In genomic region chr7:100344560-100345287, GRCh38 we compare ENCODE assay signal across 8 cellular contexts. TPM values are rescaled to one million over a fixed set of nuclear protein-coding genes. Genes with fewer than 3 reads are reported as not detected.
DNase-seq lines count a peak whose midpoint lies in the region; ATAC-seq and TF ChIP-seq lines count a peak whose summit lies in the region.
"Not testable (repeated sequence)": the region's sequence is repeated elsewhere in the genome, so short reads cannot be mapped to it uniquely, and the experiment has no call there.

No MANE protein-coding gene starts in this region.

- DNase-seq in CD1c-positive myeloid dendritic cell (ENCODE audit: extremely low spot score) (peak; percentile 65), PC-9 (peak; percentile 50 to 56), dermis blood vessel endothelial cell (peak; percentile 81)
- peak in 2 of 3 experiments; percentile 36 to 45 for DNase-seq in activated CD8-positive, alpha-beta memory T cell treated with anti-CD3 and anti-CD28 coated beads for 48 hours (ENCODE audit: low read depth in 2 of 3, low spot score in 2 of 3)
- DNase-seq in lung (ENCODE audit: low spot score) = not testable (repeated sequence)
- DNase-seq in stimulated activated CD4-positive, alpha-beta T cell treated with anti-CD3 and anti-CD28 coated beads, Interleukin-4, amount 100 ng/mL, for 1 hour = peak; percentile 66

- peaks cover 63% of the 10 kb centered on the region for H4K20me1 ChIP-seq in PC-9 (ENCODE audit: insufficient read depth)

- H3K4me3 ChIP-seq in PC-9, lung: not testable (repeated sequence)

- WGBS in lung, 2 donors = 68 to 80% methylated on average over 9 to 10 of the region's 13 CpGs

- intact Hi-C loops in PC-9 (cut with micrococcal nuclease; ENCODE audit: unreplicated experiment) = not testable (repeated sequence)

- H3K4me1 ChIP-seq in PC-9 (replicated peaks; ENCODE audit: insufficient read depth) = peaks cover 43% of the 10 kb centered on the region
- not testable (repeated sequence) for H3K4me1 ChIP-seq in lung (ENCODE audit: control insufficient read depth in 2 of 2, insufficient read depth in 2 of 2, low read length in 2 of 2)

- H3K79me2 ChIP-seq in PC-9 (ENCODE audit: low read depth) = peaks cover 51% of the 10 kb centered on the region

- H3F3A ChIP-seq in PC-9 (ENCODE audit: insufficient read depth, low read depth) = peaks cover 74% of the 10 kb centered on the region

- H3K9me2 ChIP-seq in PC-9 (ENCODE audit: insufficient read depth) = not testable (repeated sequence)

- not testable (repeated sequence) for H2AFZ ChIP-seq in PC-9

- POLR2A ChIA-PET in PC-9 (lab: Charles Lee; ENCODE audit: unreplicated experiment) = interaction anchor here (0.5 kb wide), 1 partner anchor 207 kb away, joined by 4 read pairs; no protein-coding TSS in a partner anchor

- CTCF ChIA-PET in PC-9 (lab: Charles Lee) = interaction anchor here (0.6 kb wide), 1 partner anchor 101 kb away, joined by 3 read pairs; no protein-coding TSS in a partner anchor

- peak; percentile 66; the same call in 1 of the 2 replicates for TF ChIP-seq CTCF in PC-9 (conservative IDR thresholded peaks at IDR 0.05)
- not testable (repeated sequence) for TF ChIP-seq CTCF in lung (IDR thresholded peaks at IDR 0.05; ENCODE audit: control extremely low read depth, extremely low read depth)

- not testable (repeated sequence) for BruUV-seq in PC-9 (replicated peaks; lab: Mats Ljungman, UMichigan)

- H3K27me3 ChIP-seq in PC-9 (ENCODE audit: insufficient read depth, low read depth); lung (ENCODE audit: control insufficient read depth, insufficient read depth): not testable (repeated sequence)

- not testable (repeated sequence) for H3K9me3 ChIP-seq in PC-9 (ENCODE audit: insufficient read depth, low read depth); lung (ENCODE audit: control insufficient read depth in 2 of 2, insufficient read depth in 1 of 2, low read length in 1 of 2)

- ATAC-seq in GM19438 (IDR thresholded peaks at IDR 0.05; ENCODE audit: low read depth, unreplicated experiment) (peak; percentile 78), HG03175 (IDR thresholded peaks at IDR 0.05; ENCODE audit: unreplicated experiment) (peak; percentile 85), lung (ENCODE audit: insufficient read depth, low FRiP score) (peak; percentile 73)

- H3K27ac ChIP-seq in PC-9 (0 out of 2 replicates have a peak overlapping the region, but pooled peaks have one; percentile 17), lung (ENCODE audit: low read depth in 1 of 2, low read length in 1 of 2) (peak overlapping the region; percentile 68)

- not testable (repeated sequence) for H3K4me2 ChIP-seq in PC-9

- H3K36me3 ChIP-seq in PC-9 (ENCODE audit: low read depth) = peaks cover 39% of the 10 kb centered on the region
- H3K36me3 ChIP-seq in lung (ENCODE audit: control insufficient read depth in 2 of 2, insufficient read depth in 2 of 2, low read length in 2 of 2) = peaks cover 16 to 21% of the 10 kb centered on the region in 2 donors

RNA-seq across cellular contexts. Expression of gene PILRB, which starts 13.2 kb away (rescaled TPM):
- 119 and 121 TPM in 2 replicates for total RNA-seq in PC-9 (2021)
- total RNA-seq in dermis blood vessel endothelial cell = 11.6 and 17.0 TPM in 2 replicates
- total RNA-seq in lung = 10 to 100 TPM; 22.0 to 50.1 TPM
- polyA plus RNA-seq in lung = 10 to 100 TPM; 26.1 to 36.3 TPM

RNA-seq across cellular contexts. Expression of gene PILRA, which starts 28.6 kb away (rescaled TPM):
- total RNA-seq in PC-9 (2021) = 1.5 and 2.8 TPM in 2 replicates
- 0.68 TPM in 1 of 2 replicates, not detected in the other for total RNA-seq in dermis blood vessel endothelial cell
- total RNA-seq in lung = 10 to 100 TPM in 1 of 2 donors, 1 to 10 TPM in 1; 9.9 to 40.9 TPM
- polyA plus RNA-seq in lung = 100 to 1,000 TPM in 1 of 2 donors, 10 to 100 TPM in 1; 14.2 to 122 TPM

RNA-seq across cellular contexts. Expression of gene SPDYE3, which starts 37.2 kb away (rescaled TPM):
- total RNA-seq in PC-9 (2021) = not detected in 2 replicates
- not detected in 2 replicates for total RNA-seq in dermis blood vessel endothelial cell
- not detected for total RNA-seq in lung
- under 1 TPM; 0.06 to 0.10 TPM for polyA plus RNA-seq in lung
